18 cellular contexts compared by ENCODE assay signal in genomic region chr5:141662028-141662427, GRCh38.
"Had no signal": no experiment of that assay in that cellular context is flagged by ENCODE, and none has a peak within 500 bp of the region (broad histone marks: within the 10 kb centered on the region; RNA-seq: fewer than 3 reads in every experiment).

No MANE protein-coding gene starts in this region.

- H3K27me3 ChIP-seq: colonic mucosa, hepatocyte, right atrium auricular region, uterus had no signal

- H3K79me2 ChIP-seq: hepatocyte had no signal

- H3K4me1 ChIP-seq: colonic mucosa, uterus had no signal

- H2AFZ ChIP-seq: hepatocyte had no signal

- DNase-seq: colonic mucosa; effector CD4-positive, alpha-beta T cell; endodermal cell; foreskin melanocyte; head of caudate nucleus; kidney; left colon; left ventricle myocardium superior; mesendoderm; naive B cell; small intestine; stimulated activated CD4-positive, alpha-beta T cell treated with anti-CD3 and anti-CD28 coated beads, Interleukin-12 subunit alpha, Interleukin-12 subunit beta, amount 100 ng/mL, for 4 hours; stimulated activated naive CD4-positive, alpha-beta T cell treated with Interleukin-2 at 50 U/mL for 16 hours; uterus had no signal

- H3K9me3 ChIP-seq: colonic mucosa, right atrium auricular region, uterus had no signal

- H3K4me3 ChIP-seq: colonic mucosa, hepatocyte, lung, right atrium auricular region, uterus had no signal

- H3K4me1 Mint-ChIP-seq: endodermal cell had no signal

- H3K4me3 Mint-ChIP-seq: endodermal cell, type B pancreatic cell had no signal

- ATAC-seq: left colon, left ventricle myocardium superior had no signal

- FAIRE-seq: kidney, small intestine had no signal

- H3K27me3 Mint-ChIP-seq: type B pancreatic cell had no signal

- H3K36me3 ChIP-seq: colonic mucosa, uterus had no signal

- H3K27ac Mint-ChIP-seq: endodermal cell, naive B cell, type B pancreatic cell had no signal

- H3K4me2 ChIP-seq: hepatocyte had no signal

- H3K27ac ChIP-seq: colonic mucosa, hepatocyte, right atrium auricular region, uterus had no signal

- H3K9me3 Mint-ChIP-seq: endodermal cell, type B pancreatic cell had no signal
